8 cellular contexts compared by ENCODE assay signal in the genomic region with DNA sequence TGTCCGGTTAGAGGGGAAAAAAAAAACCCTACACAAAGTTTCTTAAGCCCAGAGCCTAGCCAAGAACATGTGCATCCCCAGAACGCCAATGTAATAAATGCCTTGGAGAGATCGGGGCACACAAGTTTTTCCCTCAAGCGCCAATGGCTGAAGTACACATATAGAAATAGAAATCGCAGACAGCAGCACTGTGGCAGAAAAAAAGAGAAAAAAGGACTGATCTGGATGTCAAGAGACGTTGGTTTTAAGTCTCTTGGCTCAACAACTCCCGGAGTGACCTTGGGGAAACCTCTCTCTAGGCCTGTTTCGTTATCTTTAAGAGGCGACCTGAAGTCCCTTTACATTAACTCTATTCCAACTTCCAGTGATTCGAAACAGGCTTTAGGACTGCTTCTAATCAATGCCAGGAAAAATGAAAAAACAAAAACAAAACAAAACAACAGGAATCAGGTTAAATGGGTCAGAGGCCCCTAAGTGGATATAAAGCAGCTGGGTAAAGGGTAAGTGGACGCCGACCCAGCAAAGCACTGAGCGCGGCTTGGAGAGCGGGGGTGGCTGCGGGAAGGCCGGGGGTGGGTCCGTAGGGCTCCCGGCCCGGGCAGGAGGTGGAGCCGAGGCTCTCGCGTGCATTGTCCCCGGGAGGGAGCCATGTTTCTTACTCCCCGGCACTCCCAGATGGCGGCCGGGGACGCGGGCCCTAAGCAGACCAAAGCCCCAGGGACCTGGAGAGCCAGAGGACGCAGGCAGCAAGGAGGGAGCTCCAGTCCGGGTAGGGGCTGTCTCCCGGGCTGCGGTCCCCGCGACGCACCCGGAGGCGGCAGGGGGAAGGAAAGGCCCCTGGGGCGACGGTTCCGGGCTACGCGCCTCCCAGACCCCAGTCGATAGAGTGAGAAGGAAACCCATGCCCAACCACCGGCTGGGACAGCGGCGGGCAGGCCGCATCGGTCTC. TPM values are rescaled to one million over a fixed set of nuclear protein-coding genes. Genes with fewer than 3 reads are reported as not detected.
DNase-seq lines count a peak whose midpoint lies in the region; ATAC-seq, FAIRE-seq and TF ChIP-seq lines count a peak whose summit lies in the region.

No MANE protein-coding gene starts in this region.

- intact Hi-C loops in Right ventricle myocardium inferior (cut with DNase I) = loop anchor here (2.0 to 5.0 kb wide), 3 partner anchors 25 to 87 kb away; partner anchors contain the start of genes DENND10 and SFXN4
- intact Hi-C loops in pancreas (cut with DNase I) = no loop called here

- H3K4me1 Mint-ChIP-seq in CD4-positive, CD25-positive, alpha-beta regulatory T cell = peaks cover 33 to 53% (median 42%) of the 10 kb centered on the region in 4 donors
- H3K4me1 Mint-ChIP-seq in activated naive CD8-positive, alpha-beta T cell treated with anti-CD3 and anti-CD28 coated beads for 36 hours = peaks cover 30% of the 10 kb centered on the region
- H3K4me1 Mint-ChIP-seq in type B pancreatic cell (ENCODE audit: unreplicated experiment) = peaks cover 22% of the 10 kb centered on the region

- WGBS in pancreas, 2 donors = 0 to 1% methylated on average over 29 to 49 of the region's 49 CpGs

- no peaks in the 10 kb centered on the region for H3K27me3 ChIP-seq in CD4-positive, CD25-positive, alpha-beta regulatory T cell (ENCODE audit: control insufficient read depth, insufficient read depth, low read length)
- no peaks in the 10 kb centered on the region for H3K27me3 ChIP-seq in pancreas

- peak overlapping the region; percentile 93 to 99 (median 98) for H3K4me3 Mint-ChIP-seq in CD4-positive, CD25-positive, alpha-beta regulatory T cell
- peak overlapping the region; percentile 96 for H3K4me3 Mint-ChIP-seq in activated naive CD8-positive, alpha-beta T cell treated with anti-CD3 and anti-CD28 coated beads for 36 hours
- H3K4me3 Mint-ChIP-seq in type B pancreatic cell = peak overlapping the region; percentile 96

- no peak for FAIRE-seq in pancreas (lab: Jason Lieb, UNC)

- H3K36me3 ChIP-seq in CD4-positive, CD25-positive, alpha-beta regulatory T cell (ENCODE audit: control insufficient read depth, insufficient read depth, low read length) = peaks cover 5% of the 10 kb centered on the region
- no peaks in the 10 kb centered on the region for H3K36me3 ChIP-seq in pancreas

- peaks cover 47% of the 10 kb centered on the region for H3K4me1 ChIP-seq in CD4-positive, CD25-positive, alpha-beta regulatory T cell (ENCODE audit: control insufficient read depth, insufficient read depth, low read length, poor library complexity, severe bottlenecking)
- H3K4me1 ChIP-seq in pancreas = peaks cover 4 to 22% (median 13%) of the 10 kb centered on the region in 3 donors

- peak overlapping the region; percentile 98 to 100 (median 98) for H3K27ac Mint-ChIP-seq in CD4-positive, CD25-positive, alpha-beta regulatory T cell
- H3K27ac Mint-ChIP-seq in activated naive CD8-positive, alpha-beta T cell treated with anti-CD3 and anti-CD28 coated beads for 36 hours = peak overlapping the region; percentile 93
- H3K27ac Mint-ChIP-seq in type B pancreatic cell = peak overlapping the region; percentile 100

- no peaks in the 10 kb centered on the region for H3K9me3 ChIP-seq in CD4-positive, CD25-positive, alpha-beta regulatory T cell (ENCODE audit: control insufficient read depth in 2 of 2, low read length in 2 of 2)
- no peaks in the 10 kb centered on the region for H3K9me3 ChIP-seq in pancreas

- peak; percentile 58 to 61 for ATAC-seq in CD4-positive, CD25-positive, alpha-beta regulatory T cell (ENCODE audit: low read depth in 2 of 2)
- ATAC-seq in GM19035 (IDR thresholded peaks at IDR 0.05; ENCODE audit: unreplicated experiment) (peak; percentile 63), HG03280 (IDR thresholded peaks at IDR 0.05; ENCODE audit: unreplicated experiment) (peak; percentile 51), Right ventricle myocardium inferior (peak; percentile 88), pancreas (peak; percentile 77 to 88 (median 80))

- peaks cover 10% of the 10 kb centered on the region for H3K36me3 Mint-ChIP-seq in CD4-positive, CD25-positive, alpha-beta regulatory T cell
- H3K36me3 Mint-ChIP-seq in activated naive CD8-positive, alpha-beta T cell treated with anti-CD3 and anti-CD28 coated beads for 36 hours = peaks cover 42% of the 10 kb centered on the region
- H3K36me3 Mint-ChIP-seq in type B pancreatic cell = peaks cover 13% of the 10 kb centered on the region

- H3K4me3 ChIP-seq in CD4-positive, CD25-positive, alpha-beta regulatory T cell (ENCODE audit: low read depth, low read length) = peak overlapping the region; percentile 96
- H3K4me3 ChIP-seq in pancreas = peak overlapping the region; percentile 86 to 100 (median 94)

- peak overlapping the region; percentile 98 for H3K27ac ChIP-seq in CD4-positive, CD25-positive, alpha-beta regulatory T cell (ENCODE audit: insufficient read depth, low read length, poor library complexity, severe bottlenecking)
- peak overlapping the region; percentile 96 to 97 (median 96) for H3K27ac ChIP-seq in pancreas

- TF ChIP-seq CTCF in pancreas (IDR thresholded peaks at IDR 0.05) = no peak
- TF ChIP-seq CTCF in type B pancreatic cell (conservative IDR thresholded peaks at IDR 0.05) = no peak

- peak in 2 of 3 donors; percentile 41 to 79 for DNase-seq in CD4-positive, CD25-positive, alpha-beta regulatory T cell
- DNase-seq in RPMI8226 (peak; percentile 61), Right ventricle myocardium inferior (ENCODE audit: missing footprints) (peak; percentile 88), pancreas (peak; percentile 72 to 90 (median 77)), type B pancreatic cell (ENCODE audit: extremely low spot score, unreplicated experiment) (peak; percentile 77)
- DNase-seq in activated naive CD8-positive, alpha-beta T cell treated with anti-CD3 and anti-CD28 coated beads for 36 hours = peak; percentile 80

- peaks cover 6% of the 10 kb centered on the region for H3K27me3 Mint-ChIP-seq in CD4-positive, CD25-positive, alpha-beta regulatory T cell
- no peaks in the 10 kb centered on the region for H3K27me3 Mint-ChIP-seq in activated naive CD8-positive, alpha-beta T cell treated with anti-CD3 and anti-CD28 coated beads for 36 hours
- peaks cover 5% of the 10 kb centered on the region for H3K27me3 Mint-ChIP-seq in type B pancreatic cell

- H3K9me3 Mint-ChIP-seq in CD4-positive, CD25-positive, alpha-beta regulatory T cell = no peaks in the 10 kb centered on the region
- H3K9me3 Mint-ChIP-seq in activated naive CD8-positive, alpha-beta T cell treated with anti-CD3 and anti-CD28 coated beads for 36 hours = no peaks in the 10 kb centered on the region
- no peaks in the 10 kb centered on the region for H3K9me3 Mint-ChIP-seq in type B pancreatic cell

RNA-seq across cellular contexts. Expression of gene EIF3A, which starts 0.8 kb away (rescaled TPM):
- 203 TPM for total RNA-seq in CD4-positive, CD25-positive, alpha-beta regulatory T cell
- polyA plus RNA-seq in CD4-positive, CD25-positive, alpha-beta regulatory T cell = 10 to 100 TPM; 66.4 to 74.8 (median 68.6) TPM
- total RNA-seq in activated naive CD8-positive, alpha-beta T cell treated with anti-CD3 and anti-CD28 coated beads for 36 hours = 100 to 1,000 TPM; 160 to 163 TPM
- 88.7 TPM for total RNA-seq in Right ventricle myocardium inferior
- total RNA-seq in pancreas = 100 to 1,000 TPM in 4 of 6 donors, 10 to 100 TPM in 2; 64.8 to 145 (median 106) TPM
- 10 to 100 TPM; 37.2 to 42.1 TPM for polyA plus RNA-seq in pancreas
- total RNA-seq in type B pancreatic cell (ENCODE audit: low replicate concordance) = 132 and 141 TPM in 2 replicates

RNA-seq across cellular contexts. Expression of gene DENND10, which starts 24.1 kb away (rescaled TPM):
- 82.6 TPM for total RNA-seq in CD4-positive, CD25-positive, alpha-beta regulatory T cell
- polyA plus RNA-seq in CD4-positive, CD25-positive, alpha-beta regulatory T cell = 100 to 1,000 TPM in 1 of 4 donors, 10 to 100 TPM in 3; 72.3 to 121 (median 92.3) TPM
- total RNA-seq in activated naive CD8-positive, alpha-beta T cell treated with anti-CD3 and anti-CD28 coated beads for 36 hours = 10 to 100 TPM; 14.6 to 17.8 TPM
- total RNA-seq in Right ventricle myocardium inferior (20.2 TPM), pancreas (10 to 100 TPM in 3 of 6 donors, 1 to 10 TPM in 3; 7.7 to 16.3 (median 9.7) TPM), type B pancreatic cell (ENCODE audit: low replicate concordance) (39.4 and 42.7 TPM in 2 replicates)
- polyA plus RNA-seq in pancreas = 10 to 100 TPM in 1 of 2 donors, 1 to 10 TPM in 1; 7.2 to 13.1 TPM

RNA-seq across cellular contexts. Expression of gene NANOS1, which starts 50.3 kb away (rescaled TPM):
- total RNA-seq in CD4-positive, CD25-positive, alpha-beta regulatory T cell = 0.27 TPM
- polyA plus RNA-seq in CD4-positive, CD25-positive, alpha-beta regulatory T cell = not detected
- under 1 TPM in 1 of 2 experiments, not detected in 1; 0.16 TPM for total RNA-seq in activated naive CD8-positive, alpha-beta T cell treated with anti-CD3 and anti-CD28 coated beads for 36 hours
- 16.0 TPM for total RNA-seq in Right ventricle myocardium inferior
- total RNA-seq in pancreas = 1 to 10 TPM in 4 of 6 donors, under 1 TPM in 2; 0.47 to 1.9 (median 1.2) TPM
- polyA plus RNA-seq in pancreas = 1 to 10 TPM; 2.2 to 7.7 TPM
- total RNA-seq in type B pancreatic cell (ENCODE audit: low replicate concordance) = 10.1 and 14.4 TPM in 2 replicates

Comparison
In these comparisons a context has a peak if more than half of its experiments do, and no peak if none do; other contexts are left out.
1. Peak in every context shown above with its lines: DNase-seq, ATAC-seq, H3K4me3 ChIP-seq and H3K27ac ChIP-seq.